In genomic region chr1:213661346-213661745, GRCh38 we compare ENCODE assay signal across 1 cellular context.
TF ChIP-seq lines count a peak whose summit lies in the region.

No MANE protein-coding gene starts in this region.

TF ChIP-seq in K562, 482 proteins besides CTCF, POLR2A, EP300 and RAD21 (continued from another document):
- no peak for TF ChIP-seq ZNF175 (CRISPR knock-in tag; IDR thresholded peaks at IDR 0.05; ENCODE audit: low read depth)
- no peak for TF ChIP-seq CHD7 (IDR thresholded peaks at IDR 0.05; ENCODE audit: low read depth, low read length)
- no peak for TF ChIP-seq U2AF2 (optimal IDR thresholded peaks at IDR 0.05; ENCODE audit: low read depth, low read length)
- no peak for TF ChIP-seq SMAD1 (IDR thresholded peaks at IDR 0.05; ENCODE audit: low read depth, low read length, partially characterized antibody)
- TF ChIP-seq TCF7L2 (IDR thresholded peaks at IDR 0.05; ENCODE audit: low read depth, low read length) = no peak
- no peak for TF ChIP-seq ZNF655 (CRISPR knock-in tag; IDR thresholded peaks at IDR 0.05)
- TF ChIP-seq BMI1 (IDR thresholded peaks at IDR 0.05; ENCODE audit: low read length) = no peak
- TF ChIP-seq PKNOX1 (IDR thresholded peaks at IDR 0.05) = no peak
- no peak for TF ChIP-seq ZNF584 (CRISPR knock-in tag; IDR thresholded peaks at IDR 0.05; ENCODE audit: low read depth)
- no peak for TF ChIP-seq ELF1 (tag; IDR thresholded peaks at IDR 0.05)
TF ChIP-seq in K562: peak in this region for 0.
